In genomic region chr6:1608976-1609661, GRCh38 we compare ENCODE assay signal across 8 cellular contexts. TPM values are rescaled to one million over a fixed set of nuclear protein-coding genes. Genes with fewer than 3 reads are reported as not detected.
DNase-seq lines count a peak whose midpoint lies in the region; ATAC-seq and TF ChIP-seq lines count a peak whose summit lies in the region.

No MANE protein-coding gene starts in this region.

- peak overlapping the region; percentile 72 for H3K4me3 Mint-ChIP-seq in CD8-positive, alpha-beta T cell
- peak overlapping the region; percentile 72 for H3K4me3 Mint-ChIP-seq in HFFc6
- peak overlapping the region; percentile 35 for H3K4me3 Mint-ChIP-seq in activated T-helper 17 cell treated with anti-CD3 and anti-CD28 coated beads, Interleukin-2, amount 50 U/mL, for 72 hours

- peaks cover 56% of the 10 kb centered on the region for H3K4me1 Mint-ChIP-seq in CD8-positive, alpha-beta T cell (ENCODE audit: low read depth)
- H3K4me1 Mint-ChIP-seq in HFFc6 (ENCODE audit: low read depth), result peaks cover 55% of the 10 kb centered on the region
- H3K4me1 Mint-ChIP-seq in activated T-helper 17 cell treated with anti-CD3 and anti-CD28 coated beads, Interleukin-2, amount 50 U/mL, for 72 hours, result peaks cover 17% of the 10 kb centered on the region

- no peak overlapping the region for H3K27ac Mint-ChIP-seq in CD8-positive, alpha-beta T cell
- H3K27ac Mint-ChIP-seq in HFFc6, result peak overlapping the region; percentile 46; the same call in 1 of the 2 replicates
- no peak overlapping the region for H3K27ac Mint-ChIP-seq in activated T-helper 17 cell treated with anti-CD3 and anti-CD28 coated beads, Interleukin-2, amount 50 U/mL, for 72 hours

- no peak overlapping the region for H3K4me3 ChIP-seq in CD8-positive, alpha-beta T cell (ENCODE audit: low read depth, low read length)
- H3K4me3 ChIP-seq in iPS-20b (ENCODE audit: low read length), result peak overlapping the region; percentile 45; the same call in 1 of the 2 replicates
- peak overlapping the region; percentile 49 to 64 (median 52) for H3K4me3 ChIP-seq in subcutaneous abdominal adipose tissue (ENCODE audit: low read depth in 1 of 5, low read length in 5 of 5)

- H3K4me1 ChIP-seq in CD8-positive, alpha-beta T cell (ENCODE audit: insufficient read depth, low read length), result peaks cover 62% of the 10 kb centered on the region
- H3K4me1 ChIP-seq in iPS-20b (ENCODE audit: insufficient read depth, low read length) (peaks cover 20% of the 10 kb centered on the region; the same call in 1 of the 2 replicates), subcutaneous abdominal adipose tissue (ENCODE audit: control insufficient read depth in 5 of 5, insufficient read depth in 5 of 5, low read length in 5 of 5) (peaks cover 1 to 70% (median 57%) of the 10 kb centered on the region in 5 donors)

- H3K9ac ChIP-seq in iPS-20b (ENCODE audit: low read depth, low read length) (no peak overlapping the region), subcutaneous abdominal adipose tissue (ENCODE audit: low read length in 5 of 5) (peak overlapping the region in 2 of 5 donors; percentile 55 to 62)

- H3K27me3 ChIP-seq in CD8-positive, alpha-beta T cell (ENCODE audit: insufficient read depth, low read length), result peaks cover 60% of the 10 kb centered on the region
- H3K27me3 ChIP-seq in iPS-20b (ENCODE audit: insufficient read depth, low read length), result peaks cover 99% of the 10 kb centered on the region
- peaks cover 41 to 68% (median 59%) of the 10 kb centered on the region in 5 donors for H3K27me3 ChIP-seq in subcutaneous abdominal adipose tissue (ENCODE audit: control insufficient read depth in 5 of 5, insufficient read depth in 4 of 5, low read length in 5 of 5)

- H3K36me3 ChIP-seq in CD8-positive, alpha-beta T cell (ENCODE audit: insufficient read depth, low read length), result no peaks in the 10 kb centered on the region
- H3K36me3 ChIP-seq in iPS-20b (ENCODE audit: insufficient read depth, low read depth, low read length) (no peaks in the 10 kb centered on the region), subcutaneous abdominal adipose tissue (ENCODE audit: control insufficient read depth in 5 of 5, insufficient read depth in 5 of 5, low read length in 5 of 5) (no peaks in the 10 kb centered on the region)

- H3K36me3 Mint-ChIP-seq in CD8-positive, alpha-beta T cell, result no peaks in the 10 kb centered on the region
- peaks cover 37% of the 10 kb centered on the region for H3K36me3 Mint-ChIP-seq in HFFc6 (ENCODE audit: low read depth)
- H3K36me3 Mint-ChIP-seq in activated T-helper 17 cell treated with anti-CD3 and anti-CD28 coated beads, Interleukin-2, amount 50 U/mL, for 72 hours (ENCODE audit: low read depth), result peaks cover 9% of the 10 kb centered on the region

- H3K27ac ChIP-seq in CD8-positive, alpha-beta T cell (ENCODE audit: low read depth, low read length), result no peak overlapping the region
- no peak overlapping the region for H3K27ac ChIP-seq in iPS-20b (ENCODE audit: low read length)
- H3K27ac ChIP-seq in subcutaneous abdominal adipose tissue (ENCODE audit: low read depth, low read length), result no peak overlapping the region

- ATAC-seq in CD8-positive, alpha-beta T cell, result no peak
- ATAC-seq in activated T-helper 17 cell treated with anti-CD3 and anti-CD28 coated beads, Interleukin-2, amount 50 U/mL, for 72 hours (replicated peaks), result no peak
- no peak for ATAC-seq in GM18519 (IDR thresholded peaks at IDR 0.05; ENCODE audit: low FRiP score, unreplicated experiment)

- no peak for TF ChIP-seq CTCF in CD8-positive, alpha-beta T cell (IDR thresholded peaks at IDR 0.05)
- no peak for TF ChIP-seq CTCF in HFFc6 (IDR thresholded peaks at IDR 0.05)

- CTCF ChIA-PET in CD8-positive, alpha-beta T cell (lab: Charles Lee), result interaction anchor here (1.2 to 4.6 kb wide), 3 partner anchors 12 to 1025 kb away, joined by 3 to 38 read pairs (median 37); no protein-coding TSS in a partner anchor

- H3K27me3 Mint-ChIP-seq in CD8-positive, alpha-beta T cell (ENCODE audit: low read depth), result peaks cover 61% of the 10 kb centered on the region
- peaks cover 36% of the 10 kb centered on the region for H3K27me3 Mint-ChIP-seq in HFFc6 (ENCODE audit: insufficient read depth)
- peaks cover 57% of the 10 kb centered on the region for H3K27me3 Mint-ChIP-seq in activated T-helper 17 cell treated with anti-CD3 and anti-CD28 coated beads, Interleukin-2, amount 50 U/mL, for 72 hours

- H3K9me3 ChIP-seq in CD8-positive, alpha-beta T cell (ENCODE audit: low read length), result no peaks in the 10 kb centered on the region
- H3K9me3 ChIP-seq in iPS-20b (ENCODE audit: insufficient read depth, low read depth, low read length) (no peaks in the 10 kb centered on the region), subcutaneous abdominal adipose tissue (ENCODE audit: control insufficient read depth in 5 of 5, low read length in 5 of 5) (no peaks in the 10 kb centered on the region)

- no peaks in the 10 kb centered on the region for H3K9me3 Mint-ChIP-seq in CD8-positive, alpha-beta T cell
- no peaks in the 10 kb centered on the region for H3K9me3 Mint-ChIP-seq in HFFc6
- H3K9me3 Mint-ChIP-seq in activated T-helper 17 cell treated with anti-CD3 and anti-CD28 coated beads, Interleukin-2, amount 50 U/mL, for 72 hours, result no peaks in the 10 kb centered on the region

- no peak for DNase-seq in CD8-positive, alpha-beta T cell
- no peak for DNase-seq in HFFc6
- no peak for DNase-seq in NCI-H2171 (lab: John Stamatoyannopoulos, UW)
- no peak for DNase-seq in NCI-H187 treated with DMSO at 0.1 percent for 48 hours (lab: John Stamatoyannopoulos, UW)

- POLR2A ChIA-PET in CD8-positive, alpha-beta T cell (lab: Charles Lee), result interaction anchor here (1.7 kb wide), 1 partner anchor 9 kb away, joined by 6 read pairs; no protein-coding TSS in a partner anchor

- intact Hi-C loops in CD8-positive, alpha-beta T cell (cut with DNase I, micrococcal nuclease), result no loop called here

RNA-seq across cellular contexts. Expression of gene FOXC1, which starts 0.6 kb away (rescaled TPM):
- not detected for total RNA-seq in CD8-positive, alpha-beta T cell
- total RNA-seq in HFFc6 (2021; fragmentation: NEBNext Ultra II Directional; extraction: Animal tissue kit (Norgen Biotek cat#: 25700)), result 10 to 100 TPM; 15.8 to 18.0 (median 16.9) TPM
- total RNA-seq in activated T-helper 17 cell treated with anti-CD3 and anti-CD28 coated beads, Interleukin-2, amount 50 U/mL, for 72 hours, result not detected

Comparison
In these comparisons a context has a peak if more than half of its experiments do, and no peak if none do; other contexts are left out.
1. RNA of gene FOXC1, which starts 0.6 kb away (total RNA-seq): 15.8 to 18.0 TPM in HFFc6; not detected in CD8-positive, alpha-beta T cell and not detected in activated T-helper 17 cell treated with anti-CD3 and anti-CD28 coated beads, Interleukin-2, amount 50 U/mL, for 72 hours; every median in the first group is over 10 times any median in the second.
2. Peak in every context shown above with its lines, with median percentiles within 50 percentile points of each other: H3K4me3 Mint-ChIP-seq.